In genomic region chr16:69108069-69108904, GRCh38 we compare ENCODE assay signal across 10 cellular contexts. TPM values are rescaled to one million over a fixed set of nuclear protein-coding genes. Genes with fewer than 3 reads are reported as not detected.
A peak's percentile ranks its signal among the peaks of the same experiment; 100 is the strongest.
DNase-seq lines count a peak whose midpoint lies in the region; ATAC-seq and TF ChIP-seq lines count a peak whose summit lies in the region.
"Had no signal": no experiment of that assay in that cellular context is flagged by ENCODE, and none has a peak within 500 bp of the region (broad histone marks: within the 10 kb centered on the region; RNA-seq: fewer than 3 reads in every experiment).

No MANE protein-coding gene starts in this region.

- intact Hi-C loops in Panc1 (cut with micrococcal nuclease; ENCODE audit: unreplicated experiment) = loop anchor here (5.0 kb wide), 1 partner anchor 206 kb away; no protein-coding TSS in a partner anchor
- intact Hi-C loops in psoas muscle (cut with DNase I) = no loop called here

- H3K4me1 ChIP-seq in Panc1 (ENCODE audit: control insufficient read depth, insufficient read depth, low read length) (peaks cover 19% of the 10 kb centered on the region), psoas muscle (peaks cover 19% of the 10 kb centered on the region)

- no peaks in the 10 kb centered on the region for H3K9me3 Mint-ChIP-seq in stimulated activated effector memory CD8-positive, alpha-beta T cell treated with anti-CD3 and anti-CD28 coated beads, Interleukin-12 subunit alpha, Interleukin-12 subunit beta, amount 100 ng/mL, for 72 hours

- H3K27ac Mint-ChIP-seq in stimulated activated effector memory CD8-positive, alpha-beta T cell treated with anti-CD3 and anti-CD28 coated beads, Interleukin-12 subunit alpha, Interleukin-12 subunit beta, amount 100 ng/mL, for 72 hours = no peak overlapping the region

- BruUV-seq in Panc1 (replicated peaks; lab: Mats Ljungman, UMichigan) = no TSS peak

- H3K4me3 Mint-ChIP-seq in stimulated activated effector memory CD8-positive, alpha-beta T cell treated with anti-CD3 and anti-CD28 coated beads, Interleukin-12 subunit alpha, Interleukin-12 subunit beta, amount 100 ng/mL, for 72 hours = no peak overlapping the region

- H3K9me3 ChIP-seq in Panc1 (ENCODE audit: control insufficient read depth, insufficient read depth, low read depth, low read length) = no peaks in the 10 kb centered on the region
- H3K9me3 ChIP-seq in psoas muscle = no peaks in the 10 kb centered on the region

- CTCF ChIA-PET in Panc1 (lab: Charles Lee) = no interaction called here

- WGBS in psoas muscle, 3 donors = 44 to 51% (median 47%) methylated on average over 8 of the region's 8 CpGs

- H3K36me3 Mint-ChIP-seq in stimulated activated effector memory CD8-positive, alpha-beta T cell treated with anti-CD3 and anti-CD28 coated beads, Interleukin-12 subunit alpha, Interleukin-12 subunit beta, amount 100 ng/mL, for 72 hours = peaks cover 21% of the 10 kb centered on the region

- peaks cover 36% of the 10 kb centered on the region for H3K4me1 Mint-ChIP-seq in stimulated activated effector memory CD8-positive, alpha-beta T cell treated with anti-CD3 and anti-CD28 coated beads, Interleukin-12 subunit alpha, Interleukin-12 subunit beta, amount 100 ng/mL, for 72 hours

- in situ Hi-C loops in Panc1 (cut with HindIII; ENCODE audit: low pct_unique_long_range_greater_than_20kb, low sequenced_read_pairs) = no loop called here

- no peak for ATAC-seq in Panc1
- no peak for ATAC-seq in psoas muscle
- no peak for ATAC-seq in stimulated activated effector memory CD8-positive, alpha-beta T cell treated with anti-CD3 and anti-CD28 coated beads, Interleukin-12 subunit alpha, Interleukin-12 subunit beta, amount 100 ng/mL, for 72 hours

- POLR2A ChIA-PET in Panc1 (lab: Charles Lee) = no interaction called here

- H3K27me3 ChIP-seq in Panc1 (ENCODE audit: control insufficient read depth, insufficient read depth, low read length) (no peaks in the 10 kb centered on the region), psoas muscle (ENCODE audit: insufficient read depth in 3 of 3, low read length in 2 of 3) (peaks cover 0 to 4% (median 0%) of the 10 kb centered on the region in 3 donors)

- H3K4me3 ChIP-seq in Panc1 (ENCODE audit: low read depth in 2 of 2, low read length in 2 of 2) (peak overlapping the region; percentile 58 to 64; a peak in 3 of 4 replicates), iPS-11a (ENCODE audit: low read depth, low read length) (peak overlapping the region; percentile 78), psoas muscle (peak overlapping the region; percentile 76)

- H3K27ac ChIP-seq in Panc1 (ENCODE audit: low read length) (no peak overlapping the region), psoas muscle (no peak overlapping the region), caudate nucleus (ENCODE audit: low read depth, low read length) (no peak overlapping the region)

- TF ChIP-seq CTCF in GM20000 (IDR thresholded peaks at IDR 0.05; ENCODE audit: extremely low read depth, missing control alignments) (no peak), Panc1 (IDR thresholded peaks at IDR 0.05) (no peak), psoas muscle (IDR thresholded peaks at IDR 0.05) (no peak)

- DNase-seq in GM20000 (ENCODE audit: low spot score) (peak; percentile 38), Panc1 (ENCODE audit: low read depth, low spot score) (no peak), psoas muscle (no peak), NCI-H526 (lab: John Stamatoyannopoulos, UW) (no peak), caudate nucleus (lab: John Stamatoyannopoulos, UW) (no peak), HT-29 (ENCODE audit: low spot score) (no peak)
- no peak for DNase-seq in stimulated activated effector memory CD8-positive, alpha-beta T cell treated with anti-CD3 and anti-CD28 coated beads, Interleukin-12 subunit alpha, Interleukin-12 subunit beta, amount 100 ng/mL, for 72 hours (ENCODE audit: low spot score in 2 of 2)
- DNase-seq: Karpas-422 had no signal

- no peaks in the 10 kb centered on the region for H3K36me3 ChIP-seq in Panc1 (ENCODE audit: control insufficient read depth, insufficient read depth, low read length)
- peaks cover 0 to 25% of the 10 kb centered on the region in 2 donors for H3K36me3 ChIP-seq in psoas muscle (ENCODE audit: insufficient read depth in 1 of 2, low read depth in 1 of 2)

RNA-seq across cellular contexts. Expression of gene HAS3, which starts 2.8 kb away (rescaled TPM):
- total RNA-seq in Panc1 (2021; ENCODE audit: unreplicated experiment) (6.9 TPM), psoas muscle (1 to 10 TPM in 2 of 4 donors, under 1 TPM in 2; 0.40 to 1.8 (median 1.00) TPM)
- 5.0 TPM for polyA plus RNA-seq in Panc1 (2012; ENCODE audit: insufficient read length)
- polyA plus RNA-seq in psoas muscle = under 1 TPM; 0.51 to 0.86 (median 0.76) TPM
- 0.08 TPM in 1 of 2 replicates, not detected in the other for total RNA-seq in HT-29 (2014; rRNA removed; shearing (Covaris generic))
- total RNA-seq: NCI-H460 had no signal

RNA-seq across cellular contexts. Expression of gene CHTF8, which starts 24.1 kb away (rescaled TPM):
- 116 TPM for total RNA-seq in Panc1 (2021; ENCODE audit: unreplicated experiment)
- 85.0 TPM for polyA plus RNA-seq in Panc1 (2012; ENCODE audit: insufficient read length)
- 10 to 100 TPM; 26.2 to 69.1 (median 49.9) TPM for total RNA-seq in psoas muscle
- polyA plus RNA-seq in psoas muscle = 10 to 100 TPM; 28.3 to 63.6 (median 46.7) TPM
- total RNA-seq in HT-29 (2014; rRNA removed; shearing (Covaris generic)) = 55.1 and 70.6 TPM in 2 replicates

RNA-seq across cellular contexts. Expression of gene UTP4, which starts 24.2 kb away (rescaled TPM):
- 61.7 TPM for total RNA-seq in Panc1 (2021; ENCODE audit: unreplicated experiment)
- polyA plus RNA-seq in Panc1 (2012; ENCODE audit: insufficient read length) = 41.6 TPM
- 10 to 100 TPM; 38.8 to 85.3 (median 73.1) TPM for total RNA-seq in psoas muscle
- 100 to 1,000 TPM in 1 of 3 donors, 10 to 100 TPM in 2; 64.9 to 107 (median 75.8) TPM for polyA plus RNA-seq in psoas muscle
- 23.0 and 27.2 TPM in 2 replicates for total RNA-seq in HT-29 (2014; rRNA removed; shearing (Covaris generic))
